8 cellular contexts compared by ENCODE assay signal in the genomic region with DNA sequence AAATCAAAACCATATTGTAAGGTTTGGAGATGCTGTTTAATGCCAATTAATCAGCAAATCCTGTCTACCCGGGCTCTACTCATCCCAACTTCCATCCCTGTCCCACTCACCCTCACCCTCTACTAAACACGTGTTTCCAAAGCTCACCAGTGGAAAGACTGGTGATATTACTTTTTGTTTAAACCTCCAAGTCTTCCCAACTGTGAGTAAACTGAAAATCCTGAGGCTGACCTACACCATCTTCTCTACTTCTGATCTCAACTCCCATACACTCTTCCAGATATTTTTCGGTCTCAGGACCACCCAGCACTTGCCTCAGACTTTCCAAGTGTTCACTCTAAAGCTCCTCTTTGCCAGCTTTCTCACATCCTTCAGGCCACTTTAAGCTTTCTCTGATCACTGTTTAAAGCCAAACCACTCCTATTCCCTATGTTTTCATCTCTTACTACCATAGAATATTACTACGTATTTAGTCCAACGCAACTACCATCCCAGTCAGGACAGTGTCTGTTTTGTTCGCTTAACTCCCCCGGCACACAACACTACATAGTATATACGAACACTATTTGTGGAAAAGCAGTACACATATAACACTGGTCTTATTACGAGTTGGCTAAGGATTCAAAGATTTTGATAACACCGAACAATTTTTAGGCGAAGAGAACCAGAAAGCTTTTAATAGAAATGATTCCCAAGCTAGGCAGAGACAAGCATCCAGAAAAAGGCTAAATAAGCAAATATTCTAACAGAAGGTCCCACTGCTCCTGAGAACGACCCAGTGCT. TPM values are rescaled to one million over a fixed set of nuclear protein-coding genes. Genes with fewer than 3 reads are reported as not detected.
DNase-seq lines count a peak whose midpoint lies in the region; ATAC-seq and TF ChIP-seq lines count a peak whose summit lies in the region.

No MANE protein-coding gene starts in this region.

- no peaks in the 10 kb centered on the region for H3K27me3 ChIP-seq in PC-3 (ENCODE audit: low read length)
- H3K27me3 ChIP-seq in neutrophil, result no peaks in the 10 kb centered on the region

- H3K9me3 ChIP-seq in PC-3 (ENCODE audit: low read length) (no peaks in the 10 kb centered on the region), neutrophil (no peaks in the 10 kb centered on the region)

- TF ChIP-seq CTCF in Calu3 (IDR thresholded peaks at IDR 0.05; ENCODE audit: unreplicated experiment) (no peak), PC-3 (conservative IDR thresholded peaks at IDR 0.05; ENCODE audit: low read depth, low read length) (no peak), endothelial cell (IDR thresholded peaks at IDR 0.05; ENCODE audit: unreplicated experiment) (no peak), neutrophil (IDR thresholded peaks at IDR 0.05) (no peak)

- in situ Hi-C loops in KBM-7 (cut with MboI; ENCODE audit: low pct_unique_long_range_greater_than_20kb, low sequenced_read_pairs), result no loop called here

- no peak for DNase-seq in Calu3
- no peak for DNase-seq in PC-3
- DNase-seq in endothelial cell (ENCODE audit: low spot score), result no peak
- DNase-seq in NCI-H345 treated with DMSO at 0.1 percent for 48 hours (lab: John Stamatoyannopoulos, UW; ENCODE audit: unreplicated experiment), result no peak
- DNase-seq in stimulated activated CD4-positive, alpha-beta T cell treated with anti-CD3 and anti-CD28 coated beads, Interleukin-2, amount 100 ng/mL, for 48 hours, result no peak
- no peak for DNase-seq in KBM-7

- H3K9me3 Mint-ChIP-seq in Calu3 (ENCODE audit: low read depth, unreplicated experiment), result no peaks in the 10 kb centered on the region
- no peaks in the 10 kb centered on the region for H3K9me3 Mint-ChIP-seq in endothelial cell (ENCODE audit: unreplicated experiment)

- H3K36me3 Mint-ChIP-seq in Calu3 (ENCODE audit: insufficient read depth, unreplicated experiment) (peaks cover 66% of the 10 kb centered on the region), endothelial cell (ENCODE audit: low read depth, unreplicated experiment) (peaks cover 31% of the 10 kb centered on the region)

- H3K4me1 ChIP-seq in PC-3 (ENCODE audit: insufficient read depth, low read length) (peaks cover 13% of the 10 kb centered on the region), neutrophil (ENCODE audit: control insufficient read depth in 1 of 2, insufficient read depth in 1 of 2, low read depth in 1 of 2, low read length in 1 of 2) (peaks cover 21 to 31% of the 10 kb centered on the region in 2 experiments)

- intact Hi-C loops in Calu3 (cut with micrococcal nuclease; ENCODE audit: unreplicated experiment) (no loop called here), PC-3 (cut with micrococcal nuclease) (loop anchor here (10.0 kb wide), 1 partner anchor 209 kb away; the partner anchor contains the start of gene DIS3L)

- H3K27me3 Mint-ChIP-seq in Calu3 (ENCODE audit: unreplicated experiment) (no peaks in the 10 kb centered on the region), endothelial cell (ENCODE audit: unreplicated experiment) (peaks cover 3% of the 10 kb centered on the region)

- H3K4me3 Mint-ChIP-seq in Calu3 (ENCODE audit: low read depth, unreplicated experiment), result peak overlapping the region; percentile 76
- peak overlapping the region; percentile 99 for H3K4me3 Mint-ChIP-seq in endothelial cell (ENCODE audit: unreplicated experiment)

- peaks cover 82% of the 10 kb centered on the region for H3K79me2 ChIP-seq in PC-3 (ENCODE audit: low read length)

- H3K4me1 Mint-ChIP-seq in Calu3 (ENCODE audit: low read depth, unreplicated experiment) (peaks cover 15% of the 10 kb centered on the region), endothelial cell (ENCODE audit: unreplicated experiment) (peaks cover 35% of the 10 kb centered on the region)

- H3K9me2 ChIP-seq in PC-3 (replicated peaks; ENCODE audit: low read length), result no peaks in the 10 kb centered on the region

- peak overlapping the region; percentile 90 for H3K4me2 ChIP-seq in PC-3 (ENCODE audit: low read length)

- H3F3A ChIP-seq in PC-3 (ENCODE audit: low read length, unreplicated experiment), result peaks cover 22% of the 10 kb centered on the region

- peak overlapping the region; percentile 98 for H3K9ac ChIP-seq in PC-3 (ENCODE audit: low read length)

- ATAC-seq in PC-3, result no peak
- ATAC-seq in GM21786 (IDR thresholded peaks at IDR 0.05; ENCODE audit: unreplicated experiment), result no peak

- H2AFZ ChIP-seq in PC-3 (ENCODE audit: low read length), result no peak overlapping the region

- H3K27ac Mint-ChIP-seq in Calu3 (ENCODE audit: unreplicated experiment) (peak overlapping the region; percentile 92), endothelial cell (ENCODE audit: unreplicated experiment) (peak overlapping the region; percentile 98)

- BruUV-seq in Calu3 (replicated peaks; lab: Mats Ljungman, UMichigan) (TSS peak; percentile 50), PC-3 (replicated peaks; lab: Mats Ljungman, UMichigan) (TSS peak; percentile 68)

- H4K20me1 ChIP-seq in PC-3 (ENCODE audit: low read length), result peaks cover 41% of the 10 kb centered on the region

- CTCF ChIA-PET in Calu3 (lab: Charles Lee) (interaction anchor here (0.6 kb wide), 1 partner anchor 200 kb away, joined by 3 read pairs; no protein-coding TSS in a partner anchor), PC-3 (lab: Charles Lee) (no interaction called here)

- H3K27ac ChIP-seq in PC-3 (ENCODE audit: low read length) (peak overlapping the region; percentile 89), neutrophil (peak overlapping the region; percentile 96)

- H3K36me3 ChIP-seq in PC-3 (ENCODE audit: low read depth, low read length), result peaks cover 49% of the 10 kb centered on the region
- H3K36me3 ChIP-seq in neutrophil, result peaks cover 22% of the 10 kb centered on the region

- POLR2A ChIA-PET in PC-3 (lab: Charles Lee; ENCODE audit: unreplicated experiment), result no interaction called here

- H3K4me3 ChIP-seq in PC-3 (ENCODE audit: low read length) (peak overlapping the region; percentile 99), neutrophil (ENCODE audit: low read depth in 1 of 2, low read length in 1 of 2) (peak overlapping the region; percentile 93 to 97)

RNA-seq across cellular contexts. Expression of gene RPL4, which starts 0.7 kb away (rescaled TPM):
- total RNA-seq in Calu3 (2022) (2,415 and 2,676 TPM in 2 replicates), PC-3 (2014; rRNA removed) (1,239 and 2,773 TPM in 2 replicates), endothelial cell (ENCODE audit: unreplicated experiment) (3,652 TPM)

RNA-seq across cellular contexts. Expression of gene ZWILCH, which starts 1.2 kb away (rescaled TPM):
- total RNA-seq in Calu3 (2022) (33.2 and 34.5 TPM in 2 replicates), PC-3 (2014; rRNA removed) (18.1 and 19.9 TPM in 2 replicates), endothelial cell (ENCODE audit: unreplicated experiment) (19.3 TPM)

RNA-seq across cellular contexts. Expression of gene SNAPC5, which starts 6.4 kb away (rescaled TPM):
- 47.6 and 52.1 TPM in 2 replicates for total RNA-seq in Calu3 (2022)
- 34.1 and 38.2 TPM in 2 replicates for total RNA-seq in PC-3 (2014; rRNA removed)
- total RNA-seq in endothelial cell (ENCODE audit: unreplicated experiment), result 16.2 TPM
